Comparison of ENCODE assay signal across 7 cellular contexts in genomic region chr11:120626791-120627190, GRCh38.
"Had no signal": no experiment of that assay in that cellular context is flagged by ENCODE, and none has a peak within 500 bp of the region (broad histone marks: within the 10 kb centered on the region; RNA-seq: fewer than 3 reads in every experiment).

No MANE protein-coding gene starts in this region.

- DNase-seq: IMR-90, KBM-7, KG1 had no signal

- H3K4me3 ChIP-seq: K562 had no signal

- H3K4me1 Mint-ChIP-seq: IgD-negative memory B cell had no signal

- ATAC-seq: HepG2, K562 had no signal

- H3K27ac Mint-ChIP-seq: IgD-negative memory B cell had no signal

- H3K27ac ChIP-seq: HL-60 had no signal

- H3K9me3 Mint-ChIP-seq: IgD-negative memory B cell had no signal

- H3K36me3 Mint-ChIP-seq: IgD-negative memory B cell had no signal

- H3K4me3 Mint-ChIP-seq: IgD-negative memory B cell had no signal
